ENCODE assay signal across 8 cellular contexts in genomic region chr15:64774556-64775523, GRCh38. TPM values are rescaled to one million over a fixed set of nuclear protein-coding genes. Genes with fewer than 3 reads are reported as not detected.
A peak's percentile ranks its signal among the peaks of the same experiment; 100 is the strongest.
DNase-seq lines count a peak whose midpoint lies in the region; ATAC-seq and TF ChIP-seq lines count a peak whose summit lies in the region.

No MANE protein-coding gene starts in this region.

- peak overlapping the region; percentile 72 for H3K4me3 Mint-ChIP-seq in Calu3 (ENCODE audit: low read depth, unreplicated experiment)
- H3K4me3 Mint-ChIP-seq in chondrocyte (ENCODE audit: unreplicated experiment): peak overlapping the region; percentile 57

- no peak for TF ChIP-seq CTCF in Calu3 (IDR thresholded peaks at IDR 0.05; ENCODE audit: unreplicated experiment)
- TF ChIP-seq CTCF in LNCaP clone FGC (IDR thresholded peaks at IDR 0.05; ENCODE audit: control insufficient read depth, extremely low read depth, insufficient read depth): no peak
- no peak for TF ChIP-seq CTCF in chondrocyte (IDR thresholded peaks at IDR 0.05)

- H3K27ac Mint-ChIP-seq in Calu3 (ENCODE audit: unreplicated experiment) (no peak overlapping the region), chondrocyte (ENCODE audit: unreplicated experiment) (no peak overlapping the region)

- CTCF ChIA-PET in Calu3 (lab: Charles Lee): no interaction called here

- H3K4me1 Mint-ChIP-seq in Calu3 (ENCODE audit: low read depth, unreplicated experiment) (no peaks in the 10 kb centered on the region), chondrocyte (ENCODE audit: low read depth) (peaks cover 6% of the 10 kb centered on the region)

- H3K36me3 Mint-ChIP-seq in Calu3 (ENCODE audit: insufficient read depth, unreplicated experiment) (peaks cover 13% of the 10 kb centered on the region), chondrocyte (ENCODE audit: low read depth) (no peaks in the 10 kb centered on the region)

- H3K4me3 ChIP-seq in LNCaP clone FGC (ENCODE audit: low read depth, low read length): peak overlapping the region; percentile 13; the same call in 1 of the 2 replicates
- no peak overlapping the region for H3K4me3 ChIP-seq in mucosa of stomach (ENCODE audit: low read length)

- H3K27me3 Mint-ChIP-seq in Calu3 (ENCODE audit: unreplicated experiment): peaks cover 94% of the 10 kb centered on the region
- no peaks in the 10 kb centered on the region for H3K27me3 Mint-ChIP-seq in chondrocyte (ENCODE audit: low read depth)

- no peak for ATAC-seq in GM19351 (IDR thresholded peaks at IDR 0.05; ENCODE audit: unreplicated experiment)
- ATAC-seq in HG02610 (IDR thresholded peaks at IDR 0.05; ENCODE audit: unreplicated experiment): no peak
- ATAC-seq in GM18870 (IDR thresholded peaks at IDR 0.05; ENCODE audit: unreplicated experiment): no peak

- in situ Hi-C loops in ACHN (cut with HindIII; ENCODE audit: low pct_ligation_motif_present, low pct_unique_long_range_greater_than_20kb, low sequenced_read_pairs): no loop called here

- no peaks in the 10 kb centered on the region for H3K4me1 ChIP-seq in mucosa of stomach (ENCODE audit: control insufficient read depth, insufficient read depth, low read length)

- no peaks in the 10 kb centered on the region for H3K9me3 ChIP-seq in mucosa of stomach (ENCODE audit: control insufficient read depth, low read length)

- no TSS peak for BruUV-seq in Calu3 (replicated peaks; lab: Mats Ljungman, UMichigan)

- H3K9me3 Mint-ChIP-seq in Calu3 (ENCODE audit: low read depth, unreplicated experiment): no peaks in the 10 kb centered on the region
- no peaks in the 10 kb centered on the region for H3K9me3 Mint-ChIP-seq in chondrocyte (ENCODE audit: low read depth)

- H3K36me3 ChIP-seq in mucosa of stomach (ENCODE audit: control insufficient read depth, insufficient read depth, low read length): no peaks in the 10 kb centered on the region

- peak overlapping the region; percentile 28 for H3K9ac ChIP-seq in mucosa of stomach (ENCODE audit: low read length)

- peaks cover 45% of the 10 kb centered on the region for H3K27me3 ChIP-seq in mucosa of stomach (ENCODE audit: control insufficient read depth, insufficient read depth, low read length)

- DNase-seq in Calu3 (peak; percentile 25), LNCaP clone FGC (ENCODE audit: low read depth) (no peak), chondrocyte (ENCODE audit: low spot score) (no peak), ACHN (no peak)

- intact Hi-C loops in Calu3 (cut with micrococcal nuclease; ENCODE audit: unreplicated experiment): no loop called here

RNA-seq across cellular contexts. Expression of gene RBPMS2, which starts 0.5 kb away (rescaled TPM):
- 1.4 and 1.6 TPM in 2 replicates for total RNA-seq in Calu3 (2022)
- total RNA-seq in chondrocyte: 1.8 to 6.0 TPM (median 4.7 TPM) in 3 replicates

RNA-seq across cellular contexts. Expression of gene PIF1, which starts 50.6 kb away (rescaled TPM):
- 33.9 and 51.5 TPM in 2 replicates for total RNA-seq in Calu3 (2022)
- 1.8 to 6.1 TPM (median 5.9 TPM) in 3 replicates for total RNA-seq in chondrocyte
